1 cellular context compared by ENCODE assay signal in the genomic region with DNA sequence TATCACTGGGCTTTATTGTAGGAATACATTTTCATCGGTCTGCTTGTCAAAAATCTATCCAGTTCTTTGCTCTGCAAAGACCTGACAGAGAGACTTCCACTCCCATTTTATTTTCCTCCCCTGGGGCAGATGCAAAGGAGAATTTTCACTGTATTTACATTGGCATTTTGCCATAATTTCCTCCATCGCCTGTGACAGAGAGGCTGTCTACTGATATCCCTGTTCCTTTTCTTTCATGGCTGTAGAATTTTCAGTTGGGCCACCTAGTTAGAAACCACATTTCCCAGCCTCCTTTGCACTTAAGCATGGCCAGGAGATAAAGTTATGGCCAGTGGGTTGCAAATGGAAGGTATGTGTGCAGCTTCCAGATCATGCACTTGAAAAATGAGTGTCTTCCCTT.
TF ChIP-seq lines count a peak whose summit lies in the region.

No MANE protein-coding gene starts in this region.

TF ChIP-seq in GM23338, 12 proteins besides CTCF, POLR2A, EP300 and RAD21 (continued from another document):
- TF ChIP-seq, protein P1, sequence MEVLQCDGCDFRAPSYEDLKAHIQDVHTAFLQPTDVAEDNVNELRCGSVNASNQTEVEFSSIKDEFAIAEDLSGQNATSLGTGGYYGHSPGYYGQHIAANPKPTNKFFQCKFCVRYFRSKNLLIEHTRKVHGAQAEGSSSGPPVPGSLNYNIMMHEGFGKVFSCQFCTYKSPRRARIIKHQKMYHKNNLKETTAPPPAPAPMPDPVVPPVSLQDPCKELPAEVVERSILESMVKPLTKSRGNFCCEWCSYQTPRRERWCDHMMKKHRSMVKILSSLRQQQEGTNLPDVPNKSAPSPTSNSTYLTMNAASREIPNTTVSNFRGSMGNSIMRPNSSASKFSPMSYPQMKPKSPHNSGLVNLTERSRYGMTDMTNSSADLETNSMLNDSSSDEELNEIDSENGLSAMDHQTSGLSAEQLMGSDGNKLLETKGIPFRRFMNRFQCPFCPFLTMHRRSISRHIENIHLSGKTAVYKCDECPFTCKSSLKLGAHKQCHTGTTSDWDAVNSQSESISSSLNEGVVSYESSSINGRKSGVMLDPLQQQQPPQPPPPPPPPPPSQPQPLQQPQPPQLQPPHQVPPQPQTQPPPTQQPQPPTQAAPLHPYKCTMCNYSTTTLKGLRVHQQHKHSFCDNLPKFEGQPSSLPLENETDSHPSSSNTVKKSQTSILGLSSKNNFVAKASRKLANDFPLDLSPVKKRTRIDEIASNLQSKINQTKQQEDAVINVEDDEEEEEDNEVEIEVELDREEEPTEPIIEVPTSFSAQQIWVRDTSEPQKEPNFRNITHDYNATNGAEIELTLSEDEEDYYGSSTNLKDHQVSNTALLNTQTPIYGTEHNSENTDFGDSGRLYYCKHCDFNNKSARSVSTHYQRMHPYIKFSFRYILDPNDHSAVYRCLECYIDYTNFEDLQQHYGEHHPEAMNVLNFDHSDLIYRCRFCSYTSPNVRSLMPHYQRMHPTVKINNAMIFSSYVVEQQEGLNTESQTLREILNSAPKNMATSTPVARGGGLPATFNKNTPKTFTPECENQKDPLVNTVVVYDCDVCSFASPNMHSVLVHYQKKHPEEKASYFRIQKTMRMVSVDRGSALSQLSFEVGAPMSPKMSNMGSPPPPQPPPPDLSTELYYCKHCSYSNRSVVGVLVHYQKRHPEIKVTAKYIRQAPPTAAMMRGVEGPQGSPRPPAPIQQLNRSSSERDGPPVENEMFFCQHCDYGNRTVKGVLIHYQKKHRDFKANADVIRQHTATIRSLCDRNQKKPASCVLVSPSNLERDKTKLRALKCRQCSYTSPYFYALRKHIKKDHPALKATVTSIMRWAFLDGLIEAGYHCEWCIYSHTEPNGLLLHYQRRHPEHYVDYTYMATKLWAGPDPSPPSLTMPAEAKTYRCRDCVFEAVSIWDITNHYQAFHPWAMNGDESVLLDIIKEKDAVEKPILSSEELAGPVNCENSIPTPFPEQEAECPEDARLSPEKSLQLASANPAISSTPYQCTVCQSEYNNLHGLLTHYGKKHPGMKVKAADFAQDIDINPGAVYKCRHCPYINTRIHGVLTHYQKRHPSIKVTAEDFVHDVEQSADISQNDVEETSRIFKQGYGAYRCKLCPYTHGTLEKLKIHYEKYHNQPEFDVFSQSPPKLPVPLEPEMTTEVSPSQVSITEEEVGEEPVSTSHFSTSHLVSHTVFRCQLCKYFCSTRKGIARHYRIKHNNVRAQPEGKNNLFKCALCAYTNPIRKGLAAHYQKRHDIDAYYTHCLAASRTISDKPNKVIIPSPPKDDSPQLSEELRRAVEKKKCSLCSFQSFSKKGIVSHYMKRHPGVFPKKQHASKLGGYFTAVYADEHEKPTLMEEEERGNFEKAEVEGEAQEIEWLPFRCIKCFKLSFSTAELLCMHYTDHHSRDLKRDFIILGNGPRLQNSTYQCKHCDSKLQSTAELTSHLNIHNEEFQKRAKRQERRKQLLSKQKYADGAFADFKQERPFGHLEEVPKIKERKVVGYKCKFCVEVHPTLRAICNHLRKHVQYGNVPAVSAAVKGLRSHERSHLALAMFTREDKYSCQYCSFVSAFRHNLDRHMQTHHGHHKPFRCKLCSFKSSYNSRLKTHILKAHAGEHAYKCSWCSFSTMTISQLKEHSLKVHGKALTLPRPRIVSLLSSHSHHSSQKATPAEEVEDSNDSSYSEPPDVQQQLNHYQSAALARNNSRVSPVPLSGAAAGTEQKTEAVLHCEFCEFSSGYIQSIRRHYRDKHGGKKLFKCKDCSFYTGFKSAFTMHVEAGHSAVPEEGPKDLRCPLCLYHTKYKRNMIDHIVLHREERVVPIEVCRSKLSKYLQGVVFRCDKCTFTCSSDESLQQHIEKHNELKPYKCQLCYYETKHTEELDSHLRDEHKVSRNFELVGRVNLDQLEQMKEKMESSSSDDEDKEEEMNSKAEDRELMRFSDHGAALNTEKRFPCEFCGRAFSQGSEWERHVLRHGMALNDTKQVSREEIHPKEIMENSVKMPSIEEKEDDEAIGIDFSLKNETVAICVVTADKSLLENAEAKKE (CRISPR knock-in tag; IDR thresholded peaks at IDR 0.05), result no peak
- TF ChIP-seq, protein P2, sequence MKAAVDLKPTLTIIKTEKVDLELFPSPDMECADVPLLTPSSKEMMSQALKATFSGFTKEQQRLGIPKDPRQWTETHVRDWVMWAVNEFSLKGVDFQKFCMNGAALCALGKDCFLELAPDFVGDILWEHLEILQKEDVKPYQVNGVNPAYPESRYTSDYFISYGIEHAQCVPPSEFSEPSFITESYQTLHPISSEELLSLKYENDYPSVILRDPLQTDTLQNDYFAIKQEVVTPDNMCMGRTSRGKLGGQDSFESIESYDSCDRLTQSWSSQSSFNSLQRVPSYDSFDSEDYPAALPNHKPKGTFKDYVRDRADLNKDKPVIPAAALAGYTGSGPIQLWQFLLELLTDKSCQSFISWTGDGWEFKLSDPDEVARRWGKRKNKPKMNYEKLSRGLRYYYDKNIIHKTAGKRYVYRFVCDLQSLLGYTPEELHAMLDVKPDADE (IDR thresholded peaks at IDR 0.05), result no peak
- no peak for TF ChIP-seq EZH2 (IDR thresholded peaks at IDR 0.05; ENCODE audit: low read depth, unreplicated experiment)
TF ChIP-seq in GM23338: peak in this region for 0.
